ENCODE assay signal across 8 cellular contexts in genomic region chr6:31493875-31494694, GRCh38. TPM values are rescaled to one million over a fixed set of nuclear protein-coding genes. Genes with fewer than 3 reads are reported as not detected.
A peak's percentile ranks its signal among the peaks of the same experiment; 100 is the strongest.
DNase-seq lines count a peak whose midpoint lies in the region; ATAC-seq and TF ChIP-seq lines count a peak whose summit lies in the region.

No MANE protein-coding gene starts in this region.

- H3K4me1 Mint-ChIP-seq in chondrocyte (ENCODE audit: low read depth): peaks cover 51% of the 10 kb centered on the region

- peak overlapping the region; percentile 82 for H3K4me3 Mint-ChIP-seq in chondrocyte (ENCODE audit: unreplicated experiment)

- no peaks in the 10 kb centered on the region for H3K9me3 Mint-ChIP-seq in chondrocyte (ENCODE audit: low read depth)

- H3K27ac ChIP-seq in layer of hippocampus (ENCODE audit: low read depth, low read length): peak overlapping the region; percentile 46

- H3K27me3 Mint-ChIP-seq in chondrocyte (ENCODE audit: low read depth): no peaks in the 10 kb centered on the region

- peak; percentile 86 for DNase-seq in ELR (ENCODE audit: low read depth)
- peak; percentile 82 for DNase-seq in NCI-H2196 (lab: John Stamatoyannopoulos, UW; ENCODE audit: unreplicated experiment)
- peak; percentile 61 to 79 for DNase-seq in activated CD4-positive, alpha-beta T cell treated with anti-CD3 and anti-CD28 coated beads for 24 hours (ENCODE audit: low read depth in 2 of 2)
- DNase-seq in chondrocyte (ENCODE audit: low spot score): no peak
- DNase-seq in stimulated activated CD4-positive, alpha-beta T cell treated with anti-CD3 and anti-CD28 coated beads, Interleukin-1b, Interleukin-23, amount 100 ng/mL, for 1 hour (ENCODE audit: low read depth in 2 of 2): peak; percentile 49 to 61

- peak overlapping the region; percentile 96 for H3K27ac Mint-ChIP-seq in chondrocyte (ENCODE audit: unreplicated experiment)

- H3K36me3 Mint-ChIP-seq in chondrocyte (ENCODE audit: low read depth): no peaks in the 10 kb centered on the region

- H3K27me3 ChIP-seq in layer of hippocampus (ENCODE audit: control insufficient read depth, insufficient read depth, low read length): peaks cover 4% of the 10 kb centered on the region

- peak; percentile 93 for TF ChIP-seq CTCF in chondrocyte (IDR thresholded peaks at IDR 0.05)

- ATAC-seq in HG02571 (IDR thresholded peaks at IDR 0.05; ENCODE audit: unreplicated experiment) (peak; percentile 39), HG03460 (IDR thresholded peaks at IDR 0.05; ENCODE audit: unreplicated experiment) (no peak)

RNA-seq across cellular contexts. Expression of gene MICB, which starts 3.9 kb away (rescaled TPM):
- 7.8 to 9.4 TPM (median 9.0 TPM) in 3 replicates for total RNA-seq in chondrocyte

RNA-seq across cellular contexts. Expression of gene MCCD1, which starts 34.7 kb away (rescaled TPM):
- total RNA-seq in chondrocyte: not detected in 3 replicates

RNA-seq across cellular contexts. Expression of gene DDX39B, which starts 47.7 kb away (rescaled TPM):
- 222 to 230 TPM (median 227 TPM) in 3 replicates for total RNA-seq in chondrocyte

RNA-seq across cellular contexts. Expression of gene ATP6V1G2, which starts 52.3 kb away (rescaled TPM):
- 2.4 to 4.1 TPM (median 3.0 TPM) in 3 replicates for total RNA-seq in chondrocyte

RNA-seq across cellular contexts. Expression of gene NFKBIL1, which starts 53.3 kb away (rescaled TPM):
- 21.2 to 30.1 TPM (median 29.6 TPM) in 3 replicates for total RNA-seq in chondrocyte
